In the genomic region with DNA sequence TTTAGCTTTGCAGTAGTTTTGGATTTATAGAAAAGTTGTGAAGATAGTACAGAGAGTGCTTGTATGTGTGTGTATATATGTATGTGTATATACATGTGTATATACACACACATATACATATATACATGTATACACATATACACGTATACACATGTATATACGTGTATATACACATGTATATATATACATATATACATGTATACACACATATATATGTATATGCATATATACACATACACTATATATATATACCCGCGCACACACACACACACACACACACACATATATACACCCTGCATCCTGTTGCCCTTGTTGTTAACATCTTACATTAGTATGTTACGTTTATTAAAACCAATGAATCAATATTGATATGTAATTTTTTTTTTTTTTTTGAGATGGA, we compare ENCODE assay signal across 32 cellular contexts.
"Had no signal": no experiment of that assay in that cellular context is flagged by ENCODE, and none has a peak within 500 bp of the region (broad histone marks: within the 10 kb centered on the region; RNA-seq: fewer than 3 reads in every experiment).

No MANE protein-coding gene starts in this region.

- H3K4me3 ChIP-seq: adrenal gland, body of pancreas, breast epithelium had no signal

- H3K9me3 Mint-ChIP-seq: activated B cell treated with CpG ODN at 0.5 μM for 24 hours; activated CD4-positive, alpha-beta memory T cell treated with anti-CD3 and anti-CD28 coated beads for 36 hours; activated CD4-positive, alpha-beta T cell treated with anti-CD3 and anti-CD28 coated beads, Interleukin-2, amount 10 ng/mL, durations not matched to agents 24 days and 14 days; activated CD8-positive, alpha-beta T cell treated with anti-CD3 and anti-CD28 coated beads for 36 hours; activated naive CD4-positive, alpha-beta T cell treated with anti-CD3 and anti-CD28 coated beads for 36 hours; activated T-helper 1 cell treated with anti-CD3 and anti-CD28 coated beads, Interleukin-12 subunit alpha, Interleukin-12 subunit beta, Interleukin-2, Interleukin-4 antibody, amounts not matched to agents 30 ng/mL and 10 ng/mL and 1 ng/mL, durations not matched to agents 14 hours and 24 hours and 36 hours; activated T-helper 17 cell treated with anti-CD3 and anti-CD28 coated beads, Interleukin-2, amount 50 U/mL, for 72 hours; T-helper 1 cell treated with Interleukin-12 subunit alpha and Interleukin-12 subunit beta and Interleukin-4 antibody, amounts not matched to agents 30 μg/mL and 1 μg/mL, for 36 hours had no signal

- H3K27me3 ChIP-seq: adrenal gland, body of pancreas, brain microvascular endothelial cell, breast epithelium had no signal

- H3K9me3 ChIP-seq: adrenal gland, body of pancreas, breast epithelium had no signal

- DNase-seq: activated B cell treated with CpG ODN at 0.5 μM for 24 hours; activated CD4-positive, alpha-beta memory T cell treated with anti-CD3 and anti-CD28 coated beads for 36 hours; activated CD4-positive, alpha-beta T cell treated with anti-CD3 and anti-CD28 coated beads for 4 hours; activated CD4-positive, alpha-beta T cell treated with anti-CD3 and anti-CD28 coated beads, Interleukin-2, amount 50 U/mL, for 1 hour; activated CD4-positive, alpha-beta T cell treated with anti-CD3 and anti-CD28 coated beads, Interleukin-2, amount 50 U/mL, for 4 hours; activated CD4-positive, CD25-positive, alpha-beta regulatory T cell treated with anti-CD3 and anti-CD28 coated beads, Interleukin-2, amount 50 U/mL, for 72 hours; activated CD8-positive, alpha-beta memory T cell treated with anti-CD3 and anti-CD28 coated beads, Interleukin-2, amount 50 U/mL, for 4 hours; activated CD8-positive, alpha-beta T cell treated with anti-CD3 and anti-CD28 coated beads for 36 hours; activated gamma-delta T cell treated with Interleukin-2 at 50 U/mL for 16 hours; activated naive CD4-positive, alpha-beta T cell; activated naive CD4-positive, alpha-beta T cell treated with anti-CD3 and anti-CD28 coated beads for 36 hours; activated naive CD4-positive, alpha-beta T cell treated with anti-CD3 and anti-CD28 coated beads, Interleukin-2, amount 50 U/mL, for 16 hours; activated T-cell treated with anti-CD3 and anti-CD28 coated beads for 4 hours; activated T-cell treated with anti-CD3 and anti-CD28 coated beads, Interleukin-2, amount 50 U/mL, for 1 hour; activated T-cell treated with anti-CD3 and anti-CD28 coated beads, Interleukin-2, amount 50 U/mL, for 48 hours; adrenal gland; amniotic stem cell; aorta; body of pancreas; brain microvascular endothelial cell; central memory CD4-positive, alpha-beta T cell; cerebellar nuclear complex; T-helper 1 cell had no signal

- H3K36me3 Mint-ChIP-seq: activated CD4-positive, alpha-beta memory T cell treated with anti-CD3 and anti-CD28 coated beads for 36 hours had no signal

- H3K27ac Mint-ChIP-seq: activated B cell treated with CpG ODN at 0.5 μM for 24 hours; activated CD4-positive, alpha-beta T cell treated with anti-CD3 and anti-CD28 coated beads, Interleukin-2, amount 10 ng/mL, durations not matched to agents 24 days and 14 days; activated T-helper 1 cell treated with anti-CD3 and anti-CD28 coated beads, Interleukin-12 subunit alpha, Interleukin-12 subunit beta, Interleukin-2, Interleukin-4 antibody, amounts not matched to agents 30 ng/mL and 10 ng/mL and 1 ng/mL, durations not matched to agents 14 hours and 24 hours and 36 hours; T-helper 1 cell treated with Interleukin-12 subunit alpha and Interleukin-12 subunit beta and Interleukin-4 antibody, amounts not matched to agents 30 μg/mL and 1 μg/mL, for 36 hours had no signal

- FAIRE-seq: astrocyte, TTC549 had no signal

- H3K27me3 Mint-ChIP-seq: activated B cell treated with CpG ODN at 0.5 μM for 24 hours; activated CD4-positive, alpha-beta memory T cell treated with anti-CD3 and anti-CD28 coated beads for 36 hours; activated CD4-positive, alpha-beta T cell treated with anti-CD3 and anti-CD28 coated beads, Interleukin-2, amount 10 ng/mL, durations not matched to agents 24 days and 14 days; activated CD8-positive, alpha-beta T cell treated with anti-CD3 and anti-CD28 coated beads for 36 hours; activated T-helper 17 cell treated with anti-CD3 and anti-CD28 coated beads, Interleukin-2, amount 50 U/mL, for 72 hours had no signal

- H3K27ac ChIP-seq: adrenal gland, brain microvascular endothelial cell, breast epithelium, VCaP had no signal

- H3K4me3 Mint-ChIP-seq: activated B cell treated with CpG ODN at 0.5 μM for 24 hours; activated CD4-positive, alpha-beta memory T cell treated with anti-CD3 and anti-CD28 coated beads for 36 hours; activated CD4-positive, alpha-beta T cell treated with anti-CD3 and anti-CD28 coated beads, Interleukin-2, amount 10 ng/mL, durations not matched to agents 24 days and 14 days; activated CD8-positive, alpha-beta T cell treated with anti-CD3 and anti-CD28 coated beads for 36 hours; activated naive CD4-positive, alpha-beta T cell treated with anti-CD3 and anti-CD28 coated beads for 36 hours; activated T-helper 1 cell treated with anti-CD3 and anti-CD28 coated beads, Interleukin-12 subunit alpha, Interleukin-12 subunit beta, Interleukin-2, Interleukin-4 antibody, amounts not matched to agents 30 ng/mL and 10 ng/mL and 1 ng/mL, durations not matched to agents 14 hours and 24 hours and 36 hours; activated T-helper 17 cell treated with anti-CD3 and anti-CD28 coated beads, Interleukin-2, amount 50 U/mL, for 72 hours; T-helper 1 cell treated with Interleukin-12 subunit alpha and Interleukin-12 subunit beta and Interleukin-4 antibody, amounts not matched to agents 30 μg/mL and 1 μg/mL, for 36 hours had no signal

- H3K36me3 ChIP-seq: adrenal gland, brain microvascular endothelial cell, breast epithelium had no signal

- ATAC-seq: activated CD8-positive, alpha-beta T cell treated with anti-CD3 and anti-CD28 coated beads for 36 hours; activated naive CD4-positive, alpha-beta T cell treated with anti-CD3 and anti-CD28 coated beads, Interleukin-2, amount 50 U/mL, for 72 hours; activated T-helper 17 cell treated with anti-CD3 and anti-CD28 coated beads, Interleukin-2, amount 50 U/mL, for 72 hours; body of pancreas had no signal
